ENCODE assay signal across 1 cellular context in genomic region chr10:70191161-70191770, GRCh38.
TF ChIP-seq lines count a peak whose summit lies in the region.

No MANE protein-coding gene starts in this region.

TF ChIP-seq in HepG2, 621 proteins besides CTCF, POLR2A, EP300 and RAD21:
- TF ChIP-seq, protein P1, sequence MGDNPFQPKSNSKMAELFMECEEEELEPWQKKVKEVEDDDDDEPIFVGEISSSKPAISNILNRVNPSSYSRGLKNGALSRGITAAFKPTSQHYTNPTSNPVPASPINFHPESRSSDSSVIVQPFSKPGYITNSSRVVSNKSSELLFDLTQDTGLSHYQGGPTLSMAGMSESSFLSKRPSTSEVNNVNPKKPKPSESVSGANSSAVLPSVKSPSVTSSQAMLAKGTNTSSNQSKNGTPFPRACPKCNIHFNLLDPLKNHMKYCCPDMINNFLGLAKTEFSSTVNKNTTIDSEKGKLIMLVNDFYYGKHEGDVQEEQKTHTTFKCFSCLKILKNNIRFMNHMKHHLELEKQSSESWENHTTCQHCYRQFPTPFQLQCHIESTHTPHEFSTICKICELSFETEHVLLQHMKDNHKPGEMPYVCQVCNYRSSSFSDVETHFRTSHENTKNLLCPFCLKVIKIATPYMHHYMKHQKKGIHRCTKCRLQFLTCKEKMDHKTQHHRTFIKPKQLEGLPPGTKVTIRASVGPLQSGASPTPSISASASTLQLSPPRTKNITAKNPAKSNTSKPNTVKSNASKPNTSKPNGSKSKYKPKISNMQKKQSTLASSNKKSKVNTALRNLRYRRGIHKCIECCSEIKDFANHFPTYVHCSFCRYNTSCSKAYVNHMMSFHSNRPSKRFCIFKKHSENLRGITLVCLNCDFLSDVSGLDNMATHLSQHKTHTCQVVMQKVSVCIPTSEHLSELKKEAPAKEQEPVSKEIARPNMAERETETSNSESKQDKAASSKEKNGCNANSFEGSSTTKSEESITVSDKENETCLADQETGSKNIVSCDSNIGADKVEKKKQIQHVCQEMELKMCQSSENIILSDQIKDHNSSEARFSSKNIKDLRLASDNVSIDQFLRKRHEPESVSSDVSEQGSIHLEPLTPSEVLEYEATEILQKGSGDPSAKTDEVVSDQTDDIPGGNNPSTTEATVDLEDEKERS (CRISPR knock-in tag; IDR thresholded peaks at IDR 0.05): no peak
- TF ChIP-seq, protein P2, sequence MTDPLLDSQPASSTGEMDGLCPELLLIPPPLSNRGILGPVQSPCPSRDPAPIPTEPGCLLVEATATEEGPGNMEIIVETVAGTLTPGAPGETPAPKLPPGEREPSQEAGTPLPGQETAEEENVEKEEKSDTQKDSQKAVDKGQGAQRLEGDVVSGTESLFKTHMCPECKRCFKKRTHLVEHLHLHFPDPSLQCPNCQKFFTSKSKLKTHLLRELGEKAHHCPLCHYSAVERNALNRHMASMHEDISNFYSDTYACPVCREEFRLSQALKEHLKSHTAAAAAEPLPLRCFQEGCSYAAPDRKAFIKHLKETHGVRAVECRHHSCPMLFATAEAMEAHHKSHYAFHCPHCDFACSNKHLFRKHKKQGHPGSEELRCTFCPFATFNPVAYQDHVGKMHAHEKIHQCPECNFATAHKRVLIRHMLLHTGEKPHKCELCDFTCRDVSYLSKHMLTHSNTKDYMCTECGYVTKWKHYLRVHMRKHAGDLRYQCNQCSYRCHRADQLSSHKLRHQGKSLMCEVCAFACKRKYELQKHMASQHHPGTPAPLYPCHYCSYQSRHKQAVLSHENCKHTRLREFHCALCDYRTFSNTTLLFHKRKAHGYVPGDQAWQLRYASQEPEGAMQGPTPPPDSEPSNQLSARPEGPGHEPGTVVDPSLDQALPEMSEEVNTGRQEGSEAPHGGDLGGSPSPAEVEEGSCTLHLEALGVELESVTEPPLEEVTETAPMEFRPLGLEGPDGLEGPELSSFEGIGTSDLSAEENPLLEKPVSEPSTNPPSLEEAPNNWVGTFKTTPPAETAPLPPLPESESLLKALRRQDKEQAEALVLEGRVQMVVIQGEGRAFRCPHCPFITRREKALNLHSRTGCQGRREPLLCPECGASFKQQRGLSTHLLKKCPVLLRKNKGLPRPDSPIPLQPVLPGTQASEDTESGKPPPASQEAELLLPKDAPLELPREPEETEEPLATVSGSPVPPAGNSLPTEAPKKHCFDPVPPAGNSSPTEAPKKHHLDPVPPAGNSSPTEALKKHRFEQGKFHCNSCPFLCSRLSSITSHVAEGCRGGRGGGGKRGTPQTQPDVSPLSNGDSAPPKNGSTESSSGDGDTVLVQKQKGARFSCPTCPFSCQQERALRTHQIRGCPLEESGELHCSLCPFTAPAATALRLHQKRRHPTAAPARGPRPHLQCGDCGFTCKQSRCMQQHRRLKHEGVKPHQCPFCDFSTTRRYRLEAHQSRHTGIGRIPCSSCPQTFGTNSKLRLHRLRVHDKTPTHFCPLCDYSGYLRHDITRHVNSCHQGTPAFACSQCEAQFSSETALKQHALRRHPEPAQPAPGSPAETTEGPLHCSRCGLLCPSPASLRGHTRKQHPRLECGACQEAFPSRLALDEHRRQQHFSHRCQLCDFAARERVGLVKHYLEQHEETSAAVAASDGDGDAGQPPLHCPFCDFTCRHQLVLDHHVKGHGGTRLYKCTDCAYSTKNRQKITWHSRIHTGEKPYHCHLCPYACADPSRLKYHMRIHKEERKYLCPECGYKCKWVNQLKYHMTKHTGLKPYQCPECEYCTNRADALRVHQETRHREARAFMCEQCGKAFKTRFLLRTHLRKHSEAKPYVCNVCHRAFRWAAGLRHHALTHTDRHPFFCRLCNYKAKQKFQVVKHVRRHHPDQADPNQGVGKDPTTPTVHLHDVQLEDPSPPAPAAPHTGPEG (CRISPR knock-in tag; IDR thresholded peaks at IDR 0.05): no peak
- TF ChIP-seq ZNF782 (CRISPR knock-in tag; IDR thresholded peaks at IDR 0.05; ENCODE audit: borderline replicate concordance) (no peak), ZNF264 (CRISPR knock-in tag; IDR thresholded peaks at IDR 0.05) (no peak), TAF15 (IDR thresholded peaks at IDR 0.05; ENCODE audit: low read depth, low read length, poor library complexity, severe bottlenecking) (no peak)
- TF ChIP-seq, protein P3, sequence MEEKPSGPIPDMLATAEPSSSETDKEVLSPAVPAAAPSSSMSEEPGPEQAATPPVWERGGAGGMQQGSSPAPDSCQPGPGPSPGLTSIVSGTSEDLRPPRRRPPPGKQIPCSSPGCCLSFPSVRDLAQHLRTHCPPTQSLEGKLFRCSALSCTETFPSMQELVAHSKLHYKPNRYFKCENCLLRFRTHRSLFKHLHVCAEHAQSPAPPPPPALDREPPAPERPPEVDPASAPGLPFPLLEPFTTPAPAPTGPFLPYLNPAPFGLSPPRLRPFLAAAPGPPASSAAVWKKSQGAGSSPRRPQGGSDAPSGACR (CRISPR knock-in tag; IDR thresholded peaks at IDR 0.05): no peak
